Comparison of ENCODE assay signal across 1 cellular context in the genomic region with DNA sequence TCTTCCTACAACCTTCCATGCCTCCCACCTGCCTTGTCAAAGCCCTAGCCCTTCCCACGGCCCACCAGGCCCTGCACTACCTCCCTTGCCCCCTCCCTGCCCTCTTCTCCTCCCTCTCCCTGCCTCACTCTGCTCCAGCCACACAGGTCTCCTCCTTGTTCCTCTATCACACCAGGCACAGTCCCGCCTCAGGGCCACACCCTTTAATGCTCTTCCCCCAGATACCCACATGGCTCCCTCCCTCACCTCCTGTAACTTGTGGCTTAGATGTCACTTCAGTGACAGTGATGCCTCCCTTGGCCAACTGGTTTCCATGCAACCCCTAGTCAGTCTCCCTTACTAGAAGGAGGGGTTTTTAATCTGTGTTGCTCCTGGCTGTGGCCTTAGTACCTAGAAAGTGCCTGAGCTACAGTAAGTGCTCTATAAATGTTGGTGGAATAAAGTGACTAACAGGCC.
TF ChIP-seq lines count a peak whose summit lies in the region.

No MANE protein-coding gene starts in this region.

TF ChIP-seq in IMR-90, 13 proteins besides CTCF, POLR2A, EP300 and RAD21:
- TF ChIP-seq RCOR1 (IDR thresholded peaks at IDR 0.05; ENCODE audit: insufficient replicate concordance, low read length) = no peak
